16 cellular contexts compared by ENCODE assay signal in the genomic region with DNA sequence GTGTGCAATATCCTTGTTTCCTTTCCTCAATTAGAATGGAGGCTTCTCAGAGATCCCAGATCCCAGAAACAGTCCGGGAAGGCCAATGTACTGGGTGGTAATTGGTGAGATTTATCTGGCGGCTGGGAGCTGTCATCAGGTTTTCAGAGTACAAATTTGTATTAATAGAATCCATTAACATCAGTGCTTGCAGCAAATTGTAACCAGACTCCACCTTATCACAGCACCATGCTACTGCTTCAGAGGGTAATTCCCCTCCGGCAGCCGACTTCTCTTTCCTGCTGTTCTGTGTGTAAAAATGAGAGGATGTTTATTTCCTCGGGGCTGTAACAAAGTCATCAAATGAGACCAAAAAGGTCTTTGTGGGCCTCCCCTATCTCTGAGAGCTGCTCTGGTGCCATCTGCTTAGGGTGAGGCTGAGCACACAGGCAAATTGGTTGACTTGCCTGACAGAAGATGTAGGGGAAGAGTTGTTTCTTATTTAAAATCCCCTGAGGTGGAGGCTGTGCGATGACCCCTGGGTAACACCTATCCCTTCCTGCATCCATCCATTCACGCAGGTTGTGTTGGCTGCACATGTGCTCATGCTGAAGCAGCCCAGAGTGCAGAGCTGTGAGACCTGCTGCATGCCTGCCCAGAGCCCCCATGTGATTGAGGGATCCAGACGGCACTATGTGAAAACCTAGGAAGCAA. TPM values are rescaled to one million over a fixed set of nuclear protein-coding genes. Genes with fewer than 3 reads are reported as not detected.
DNase-seq lines count a peak whose midpoint lies in the region; ATAC-seq and TF ChIP-seq lines count a peak whose summit lies in the region.
"Had no signal": no experiment of that assay in that cellular context is flagged by ENCODE, and none has a peak within 500 bp of the region (broad histone marks: within the 10 kb centered on the region; RNA-seq: fewer than 3 reads in every experiment).

No MANE protein-coding gene starts in this region.

- DNase-seq in BE2C = peak; percentile 88
- peak; percentile 68 for DNase-seq in HEK293T (ENCODE audit: extremely low spot score)
- DNase-seq in left ventricle myocardium superior = no peak
- no peak for DNase-seq in left colon
- no peak for DNase-seq in CD14-positive monocyte (ENCODE audit: low spot score)
- DNase-seq: activated CD8-positive, alpha-beta memory T cell treated with anti-CD3 and anti-CD28 coated beads for 24 hours; activated effector memory CD4-positive, alpha-beta T cell treated with anti-CD3 and anti-CD28 coated beads, Interleukin-2, amount 50 U/mL, for 16 hours; C1 segment of cervical spinal cord; EL; KBM-7; NCI-H2029; substantia nigra had no signal

- peak overlapping the region; percentile 11 for H3K27ac ChIP-seq in angular gyrus (ENCODE audit: low read depth, low read length)
- H3K27ac ChIP-seq: HL-60 had no signal

- H3K36me3 ChIP-seq in BE2C = no peaks in the 10 kb centered on the region

- H3K4me1 Mint-ChIP-seq in CD14-positive monocyte = no peaks in the 10 kb centered on the region

- POLR2A ChIA-PET in HEK293T (lab: Yijun Ruan, JAX) = no interaction called here

- CTCF ChIA-PET in HEK293T (lab: Yijun Ruan, JAX) = interaction anchor here (1.1 kb wide), 1 partner anchor 83 kb away, joined by 4 read pairs; no protein-coding TSS in a partner anchor

- intact Hi-C loops in left ventricle myocardium superior (cut with micrococcal nuclease) (no loop called here), left colon (cut with DNase I, micrococcal nuclease) (no loop called here), CD14-positive monocyte (cut with micrococcal nuclease) (no loop called here)

- peaks cover 0 to 4% (median 1%) of the 10 kb centered on the region in 7 donors for H3K9me3 Mint-ChIP-seq in CD14-positive monocyte

- peaks cover 28% of the 10 kb centered on the region for H3K27me3 ChIP-seq in BE2C

- H3K4me3 Mint-ChIP-seq in CD14-positive monocyte = peak overlapping the region in 1 of 2 donors; percentile 2

- no peaks in the 10 kb centered on the region; the same call in 1 of the 2 replicates for H3K9me3 ChIP-seq in BE2C

- no peaks in the 10 kb centered on the region for H3K36me3 Mint-ChIP-seq in CD14-positive monocyte

- no peak overlapping the region for H3K4me3 ChIP-seq in BE2C (ENCODE audit: low read depth, low read length)

- no peak overlapping the region for H3K27ac Mint-ChIP-seq in CD14-positive monocyte

- ATAC-seq in left ventricle myocardium superior = peak; percentile 85
- no peak for ATAC-seq in left colon
- ATAC-seq in GM18861 (IDR thresholded peaks at IDR 0.05; ENCODE audit: unreplicated experiment) = no peak
- ATAC-seq in activated CD4-positive, CD25-positive, alpha-beta regulatory T cell treated with anti-CD3 and anti-CD28 coated beads, Interleukin-2, amount 50 U/mL, for 24 hours = no peak

- H3K4me1 ChIP-seq in BE2C = peaks cover 27% of the 10 kb centered on the region

- TF ChIP-seq CTCF in BE2C (IDR thresholded peaks at IDR 0.05; ENCODE audit: low read depth, low read length) (no peak), CD14-positive monocyte (IDR thresholded peaks at IDR 0.05) (no peak)

- H3K27me3 Mint-ChIP-seq in CD14-positive monocyte (ENCODE audit: low read depth in 3 of 3) = peaks cover 9 to 30% (median 21%) of the 10 kb centered on the region in 3 donors

TF ChIP-seq in HEK293T, 16 proteins besides CTCF, POLR2A, EP300 and RAD21:
- TF ChIP-seq NFRKB (IDR thresholded peaks at IDR 0.05) (no peak), SUZ12 (IDR thresholded peaks at IDR 0.05) (no peak), FOXK2 (IDR thresholded peaks at IDR 0.05) (no peak), SP1 (IDR thresholded peaks at IDR 0.05) (no peak), ELF4 (IDR thresholded peaks at IDR 0.05) (no peak), HDGF (IDR thresholded peaks at IDR 0.05; ENCODE audit: borderline replicate concordance) (no peak), ARNT (IDR thresholded peaks at IDR 0.05) (no peak), BHLHE40 (IDR thresholded peaks at IDR 0.05; ENCODE audit: borderline replicate concordance) (no peak), FOXA1 (IDR thresholded peaks at IDR 0.05) (no peak), TARDBP (IDR thresholded peaks at IDR 0.05) (no peak), CTBP1 (IDR thresholded peaks at IDR 0.05; ENCODE audit: borderline replicate concordance) (peak; percentile 16; the same call in 1 of the 2 replicates), LEF1 (IDR thresholded peaks at IDR 0.05; ENCODE audit: borderline replicate concordance) (no peak), FOXM1 (IDR thresholded peaks at IDR 0.05; ENCODE audit: borderline replicate concordance) (no peak)
- TF ChIP-seq, protein P1, sequence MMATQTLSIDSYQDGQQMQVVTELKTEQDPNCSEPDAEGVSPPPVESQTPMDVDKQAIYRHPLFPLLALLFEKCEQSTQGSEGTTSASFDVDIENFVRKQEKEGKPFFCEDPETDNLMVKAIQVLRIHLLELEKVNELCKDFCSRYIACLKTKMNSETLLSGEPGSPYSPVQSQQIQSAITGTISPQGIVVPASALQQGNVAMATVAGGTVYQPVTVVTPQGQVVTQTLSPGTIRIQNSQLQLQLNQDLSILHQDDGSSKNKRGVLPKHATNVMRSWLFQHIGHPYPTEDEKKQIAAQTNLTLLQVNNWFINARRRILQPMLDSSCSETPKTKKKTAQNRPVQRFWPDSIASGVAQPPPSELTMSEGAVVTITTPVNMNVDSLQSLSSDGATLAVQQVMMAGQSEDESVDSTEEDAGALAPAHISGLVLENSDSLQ (IDR thresholded peaks at IDR 0.05) = peak; percentile 7; the same call in 1 of the 2 replicates
TF ChIP-seq in HEK293T: peak in this region for 2.

RNA-seq across cellular contexts. Expression of gene NFASC, which starts 19.2 kb away (rescaled TPM):
- polyA plus RNA-seq in BE2C (2012; ENCODE audit: insufficient read depth, insufficient read length, low read depth) = 34.4 TPM
- total RNA-seq in left ventricle myocardium superior (11.6 TPM), left colon (10 to 100 TPM in 1 of 2 donors, 1 to 10 TPM in 1; 8.2 to 23.2 TPM)
- not detected for polyA plus RNA-seq in CD14-positive monocyte

Comparison
In these comparisons a context has a peak if more than half of its experiments do, and no peak if none do; other contexts are left out.
1. DNase-seq: peak in BE2C (single experiment) and HEK293T (single experiment); none in left ventricle myocardium superior (single experiment), left colon (0 of 2) and CD14-positive monocyte (single experiment).